In the genomic region with DNA sequence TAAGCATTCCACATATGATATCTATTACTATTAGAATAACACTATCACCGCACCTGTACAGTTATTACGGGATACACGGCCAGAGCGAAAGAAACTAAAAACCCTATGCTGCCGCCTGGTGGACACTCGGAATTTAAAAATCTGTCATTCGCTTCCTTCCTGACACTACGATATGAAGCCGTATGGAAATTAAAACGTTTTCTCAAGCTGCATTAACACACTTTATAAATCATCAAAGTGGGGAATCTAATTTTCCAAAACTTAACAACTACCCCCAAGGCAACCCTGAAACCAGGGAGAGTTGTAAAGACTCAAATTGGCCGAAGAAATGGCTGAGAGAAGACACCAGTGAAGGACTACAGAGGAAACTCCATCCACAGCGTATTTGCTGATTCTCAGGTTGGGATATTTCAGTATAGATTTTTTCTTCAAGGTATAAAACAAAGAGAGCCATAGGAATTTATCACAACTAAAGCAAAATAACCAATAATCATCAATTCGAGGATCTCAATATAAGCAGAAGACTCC, we compare ENCODE assay signal across 1 cellular context.
TF ChIP-seq lines count a peak whose summit lies in the region.

No MANE protein-coding gene starts in this region.

TF ChIP-seq in HCT116, 20 proteins besides CTCF, POLR2A, EP300 and RAD21 (continued from another document):
- TF ChIP-seq, protein P1, sequence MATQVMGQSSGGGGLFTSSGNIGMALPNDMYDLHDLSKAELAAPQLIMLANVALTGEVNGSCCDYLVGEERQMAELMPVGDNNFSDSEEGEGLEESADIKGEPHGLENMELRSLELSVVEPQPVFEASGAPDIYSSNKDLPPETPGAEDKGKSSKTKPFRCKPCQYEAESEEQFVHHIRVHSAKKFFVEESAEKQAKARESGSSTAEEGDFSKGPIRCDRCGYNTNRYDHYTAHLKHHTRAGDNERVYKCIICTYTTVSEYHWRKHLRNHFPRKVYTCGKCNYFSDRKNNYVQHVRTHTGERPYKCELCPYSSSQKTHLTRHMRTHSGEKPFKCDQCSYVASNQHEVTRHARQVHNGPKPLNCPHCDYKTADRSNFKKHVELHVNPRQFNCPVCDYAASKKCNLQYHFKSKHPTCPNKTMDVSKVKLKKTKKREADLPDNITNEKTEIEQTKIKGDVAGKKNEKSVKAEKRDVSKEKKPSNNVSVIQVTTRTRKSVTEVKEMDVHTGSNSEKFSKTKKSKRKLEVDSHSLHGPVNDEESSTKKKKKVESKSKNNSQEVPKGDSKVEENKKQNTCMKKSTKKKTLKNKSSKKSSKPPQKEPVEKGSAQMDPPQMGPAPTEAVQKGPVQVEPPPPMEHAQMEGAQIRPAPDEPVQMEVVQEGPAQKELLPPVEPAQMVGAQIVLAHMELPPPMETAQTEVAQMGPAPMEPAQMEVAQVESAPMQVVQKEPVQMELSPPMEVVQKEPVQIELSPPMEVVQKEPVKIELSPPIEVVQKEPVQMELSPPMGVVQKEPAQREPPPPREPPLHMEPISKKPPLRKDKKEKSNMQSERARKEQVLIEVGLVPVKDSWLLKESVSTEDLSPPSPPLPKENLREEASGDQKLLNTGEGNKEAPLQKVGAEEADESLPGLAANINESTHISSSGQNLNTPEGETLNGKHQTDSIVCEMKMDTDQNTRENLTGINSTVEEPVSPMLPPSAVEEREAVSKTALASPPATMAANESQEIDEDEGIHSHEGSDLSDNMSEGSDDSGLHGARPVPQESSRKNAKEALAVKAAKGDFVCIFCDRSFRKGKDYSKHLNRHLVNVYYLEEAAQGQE (IDR thresholded peaks at IDR 0.05; ENCODE audit: low read depth) = no peak
- TF ChIP-seq SRF (IDR thresholded peaks at IDR 0.05; ENCODE audit: low read depth) (no peak), TCF7L2 (IDR thresholded peaks at IDR 0.05; ENCODE audit: borderline replicate concordance, extremely low read depth, insufficient read depth, insufficient read length) (no peak)
